Comparison of ENCODE assay signal across 8 cellular contexts in the genomic region with DNA sequence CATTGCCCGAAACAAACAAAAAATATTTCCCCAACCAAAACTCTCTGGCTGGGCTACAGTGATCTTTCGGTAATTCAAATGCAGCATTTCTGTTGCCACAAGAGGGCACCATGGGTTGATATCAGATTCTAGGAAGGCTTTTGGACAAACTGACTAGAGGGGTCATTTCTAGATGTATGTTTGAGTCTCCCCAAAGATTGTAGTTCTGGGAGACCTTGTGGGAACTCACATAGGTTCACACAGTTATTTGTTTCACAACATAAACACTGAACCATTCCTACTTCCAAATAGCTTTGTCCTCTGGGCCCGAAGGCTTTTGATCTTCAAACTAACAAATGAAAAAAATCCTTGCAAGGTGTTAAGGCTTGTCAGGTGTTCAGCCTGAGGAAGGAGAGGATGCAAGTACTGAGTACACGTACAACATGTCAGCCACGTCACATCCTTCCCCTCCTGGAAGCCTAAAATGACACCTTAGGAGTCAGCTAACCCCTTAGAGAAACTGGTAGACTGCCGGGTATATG. TPM values are rescaled to one million over a fixed set of nuclear protein-coding genes. Genes with fewer than 3 reads are reported as not detected.
DNase-seq lines count a peak whose midpoint lies in the region; ATAC-seq, FAIRE-seq and TF ChIP-seq lines count a peak whose summit lies in the region.

No MANE protein-coding gene starts in this region.

- H3K36me3 Mint-ChIP-seq in osteocyte (ENCODE audit: unreplicated experiment) = no peaks in the 10 kb centered on the region

- no peak for TF ChIP-seq POLR2A in H54 (IDR thresholded peaks at IDR 0.05; ENCODE audit: low read depth, low read length)

- peak; percentile 62 for DNase-seq in DMS53 treated with DMSO at 0.1 percent for 48 hours (lab: John Stamatoyannopoulos, UW; ENCODE audit: unreplicated experiment)
- DNase-seq in H54 (ENCODE audit: insufficient read length, low spot score) = peak; percentile 23
- DNase-seq in NOMO-1 (lab: John Stamatoyannopoulos, UW; ENCODE audit: unreplicated experiment in 2 of 2) = peak; percentile 2 to 59
- DNase-seq in activated T-helper 1 cell treated with anti-CD3 and anti-CD28 coated beads, Interleukin-2, amount 50 U/mL, for 16 hours (ENCODE audit: low read depth in 1 of 2, low spot score in 1 of 2) = peak; percentile 24 to 26
- DNase-seq in foreskin melanocyte = peak; percentile 24
- DNase-seq in osteocyte (ENCODE audit: extremely low spot score, unreplicated experiment) = no peak

- H3K4me1 Mint-ChIP-seq in osteocyte (ENCODE audit: unreplicated experiment) = no peaks in the 10 kb centered on the region

- peaks cover 42% of the 10 kb centered on the region for H3K27me3 Mint-ChIP-seq in osteocyte (ENCODE audit: unreplicated experiment)

- no peak overlapping the region for H3K27ac Mint-ChIP-seq in osteocyte (ENCODE audit: unreplicated experiment)

- no peak overlapping the region for H3K4me3 Mint-ChIP-seq in osteocyte (ENCODE audit: unreplicated experiment)

- peaks cover 6% of the 10 kb centered on the region for H3K9me3 Mint-ChIP-seq in osteocyte (ENCODE audit: unreplicated experiment)

- TF ChIP-seq CTCF in osteocyte (IDR thresholded peaks at IDR 0.05) = peak; percentile 75

- FAIRE-seq in H54 (lab: Jason Lieb, UNC) = no peak

- ATAC-seq in HG03097 (IDR thresholded peaks at IDR 0.05; ENCODE audit: low FRiP score, unreplicated experiment) (no peak), GM21576 (IDR thresholded peaks at IDR 0.05; ENCODE audit: unreplicated experiment) (no peak)

RNA-seq across cellular contexts. Expression of gene IL15RA, which starts 37.0 kb away (rescaled TPM):
- total RNA-seq in osteocyte = 0.40 and 0.44 TPM in 2 replicates

RNA-seq across cellular contexts. Expression of gene IL2RA, which starts 47.9 kb away (rescaled TPM):
- total RNA-seq in osteocyte = not detected in 2 replicates
